Comparison of ENCODE assay signal across 13 cellular contexts in genomic region chr17:80218391-80218790, GRCh38. TPM values are rescaled to one million over a fixed set of nuclear protein-coding genes. Genes with fewer than 3 reads are reported as not detected.
A peak's percentile ranks its signal among the peaks of the same experiment; 100 is the strongest.
DNase-seq lines count a peak whose midpoint lies in the region; ATAC-seq, FAIRE-seq and TF ChIP-seq lines count a peak whose summit lies in the region.
"Had no signal": no experiment of that assay in that cellular context is flagged by ENCODE, and none has a peak within 500 bp of the region (broad histone marks: within the 10 kb centered on the region; RNA-seq: fewer than 3 reads in every experiment).

No MANE protein-coding gene starts in this region.

- peaks cover 3 to 11% of the 10 kb centered on the region in 2 donors for H3K4me1 ChIP-seq in kidney (ENCODE audit: control insufficient read depth in 1 of 2, insufficient read depth in 1 of 2, low read depth in 1 of 2, low read length in 2 of 2)

- no peak for FAIRE-seq in kidney (lab: Jason Lieb, UNC)
- FAIRE-seq: GM12878 had no signal

- H3K27me3 Mint-ChIP-seq in activated naive CD4-positive, alpha-beta T cell treated with anti-CD3 and anti-CD28 coated beads, Interleukin-2, amount 10 ng/mL, durations not matched to agents 7 days and 5 days, result peaks cover 19% of the 10 kb centered on the region
- no peaks in the 10 kb centered on the region for H3K27me3 Mint-ChIP-seq in effector memory CD8-positive, alpha-beta T cell
- H3K27me3 Mint-ChIP-seq in stimulated activated naive B cell treated with anti-CD40 and anti-IgM and Interleukin-4, amounts not matched to agents 10 μg/mL and 1 μg/mL and 100 μg/mL, for 72 hours, result no peaks in the 10 kb centered on the region

- TF ChIP-seq CTCF in RWPE1 (conservative IDR thresholded peaks at IDR 0.05; ENCODE audit: low read depth), result no peak
- no peak for TF ChIP-seq CTCF in kidney (IDR thresholded peaks at IDR 0.05; ENCODE audit: borderline replicate concordance, extremely low read depth, insufficient read depth)

- no peak overlapping the region for H3K4me3 ChIP-seq in kidney (ENCODE audit: low read length in 2 of 2)

- ATAC-seq in effector memory CD8-positive, alpha-beta T cell (replicated peaks), result no peak
- no peak for ATAC-seq in stimulated activated naive B cell treated with anti-CD40 and anti-IgM and Interleukin-4, amounts not matched to agents 10 μg/mL and 1 μg/mL and 100 μg/mL, for 72 hours (replicated peaks)
- ATAC-seq in GM18868 (IDR thresholded peaks at IDR 0.05; ENCODE audit: unreplicated experiment), result no peak

- peaks cover 3 to 7% of the 10 kb centered on the region in 2 donors for H3K36me3 ChIP-seq in kidney (ENCODE audit: control insufficient read depth in 1 of 2, insufficient read depth in 2 of 2, low read length in 2 of 2)
- H3K36me3 ChIP-seq: transverse colon had no signal

- H3K27ac ChIP-seq in RWPE1 (peak overlapping the region; percentile 70), kidney (ENCODE audit: low read depth in 2 of 2, low read length in 2 of 2) (no peak overlapping the region)

- no peaks in the 10 kb centered on the region for H3K9me3 Mint-ChIP-seq in activated naive CD4-positive, alpha-beta T cell treated with anti-CD3 and anti-CD28 coated beads, Interleukin-2, amount 10 ng/mL, durations not matched to agents 7 days and 5 days
- no peaks in the 10 kb centered on the region for H3K9me3 Mint-ChIP-seq in effector memory CD8-positive, alpha-beta T cell
- no peaks in the 10 kb centered on the region for H3K9me3 Mint-ChIP-seq in stimulated activated naive B cell treated with anti-CD40 and anti-IgM and Interleukin-4, amounts not matched to agents 10 μg/mL and 1 μg/mL and 100 μg/mL, for 72 hours

- intact Hi-C loops in kidney (cut with DNase I), result no loop called here

- no peaks in the 10 kb centered on the region for H3K9me3 ChIP-seq in kidney (ENCODE audit: control insufficient read depth in 1 of 2, low read length in 2 of 2)
- H3K9me3 ChIP-seq: transverse colon had no signal

- peak overlapping the region; percentile 91 for H3K27ac Mint-ChIP-seq in activated naive CD4-positive, alpha-beta T cell treated with anti-CD3 and anti-CD28 coated beads, Interleukin-2, amount 10 ng/mL, durations not matched to agents 7 days and 5 days
- H3K27ac Mint-ChIP-seq in effector memory CD8-positive, alpha-beta T cell, result peak overlapping the region in 1 of 2 donors; percentile 94
- no peak overlapping the region for H3K27ac Mint-ChIP-seq in stimulated activated naive B cell treated with anti-CD40 and anti-IgM and Interleukin-4, amounts not matched to agents 10 μg/mL and 1 μg/mL and 100 μg/mL, for 72 hours

- peak overlapping the region; percentile 89 for H3K4me3 Mint-ChIP-seq in activated naive CD4-positive, alpha-beta T cell treated with anti-CD3 and anti-CD28 coated beads, Interleukin-2, amount 10 ng/mL, durations not matched to agents 7 days and 5 days
- H3K4me3 Mint-ChIP-seq in effector memory CD8-positive, alpha-beta T cell, result peak overlapping the region; percentile 84 to 95
- peak overlapping the region; percentile 96 to 99 for H3K4me3 Mint-ChIP-seq in stimulated activated naive B cell treated with anti-CD40 and anti-IgM and Interleukin-4, amounts not matched to agents 10 μg/mL and 1 μg/mL and 100 μg/mL, for 72 hours

- POLR2A ChIA-PET in RWPE1 (lab: Yijun Ruan, JAX; ENCODE audit: low non-redundant PET), result no interaction called here

- peaks cover 14% of the 10 kb centered on the region for H3K36me3 Mint-ChIP-seq in activated naive CD4-positive, alpha-beta T cell treated with anti-CD3 and anti-CD28 coated beads, Interleukin-2, amount 10 ng/mL, durations not matched to agents 7 days and 5 days
- H3K36me3 Mint-ChIP-seq in effector memory CD8-positive, alpha-beta T cell (ENCODE audit: insufficient read depth), result peaks cover 30% of the 10 kb centered on the region
- H3K36me3 Mint-ChIP-seq in stimulated activated naive B cell treated with anti-CD40 and anti-IgM and Interleukin-4, amounts not matched to agents 10 μg/mL and 1 μg/mL and 100 μg/mL, for 72 hours, result peaks cover 39 to 42% of the 10 kb centered on the region in 2 donors

- DNase-seq in activated naive CD4-positive, alpha-beta T cell treated with anti-CD3 and anti-CD28 coated beads, Interleukin-2, amount 10 ng/mL, durations not matched to agents 7 days and 5 days, result no peak
- DNase-seq in activated naive CD4-positive, alpha-beta T cell treated with Interleukin-2 at 50 U/mL for 16 hours, result no peak
- DNase-seq in RWPE1 (ENCODE audit: low spot score) (no peak), kidney (no peak)
- no peak for DNase-seq in effector memory CD8-positive, alpha-beta T cell
- no peak for DNase-seq in stimulated activated naive B cell treated with anti-CD40 and anti-IgM and Interleukin-4, amounts not matched to agents 10 μg/mL and 1 μg/mL and 100 μg/mL, for 72 hours
- DNase-seq in stimulated activated CD4-positive, alpha-beta T cell treated with anti-CD3 and anti-CD28 coated beads, Interleukin-15, amount 100 ng/mL, for 24 hours, result no peak
- DNase-seq: dermis blood vessel endothelial cell, NCI-H1048, transverse colon had no signal

- CTCF ChIA-PET in activated naive CD4-positive, alpha-beta T cell treated with anti-CD3 and anti-CD28 coated beads, Interleukin-2, amount 10 ng/mL, durations not matched to agents 7 days and 5 days (lab: Charles Lee), result interaction anchor here (1.2 kb wide), 1 partner anchor 33 kb away, joined by 3 read pairs; no protein-coding TSS in a partner anchor
- CTCF ChIA-PET in RWPE1 (lab: Yijun Ruan, JAX), result no interaction called here

- H3K9ac ChIP-seq in kidney (ENCODE audit: low read length in 2 of 2), result no peak overlapping the region

- peaks cover 22% of the 10 kb centered on the region for H3K4me1 Mint-ChIP-seq in activated naive CD4-positive, alpha-beta T cell treated with anti-CD3 and anti-CD28 coated beads, Interleukin-2, amount 10 ng/mL, durations not matched to agents 7 days and 5 days
- H3K4me1 Mint-ChIP-seq in effector memory CD8-positive, alpha-beta T cell (ENCODE audit: low read depth in 2 of 2), result peaks cover 18 to 28% of the 10 kb centered on the region in 2 donors
- peaks cover 23 to 33% of the 10 kb centered on the region in 2 donors for H3K4me1 Mint-ChIP-seq in stimulated activated naive B cell treated with anti-CD40 and anti-IgM and Interleukin-4, amounts not matched to agents 10 μg/mL and 1 μg/mL and 100 μg/mL, for 72 hours

RNA-seq across cellular contexts. Expression of gene SGSH, which starts 1.7 kb away (rescaled TPM):
- total RNA-seq in kidney, result 63.2 TPM
- 25.9 TPM for polyA plus RNA-seq in kidney (ENCODE audit: insufficient read depth, low read depth, low replicate concordance)

RNA-seq across cellular contexts. Expression of gene SLC26A11, which starts 1.8 kb away (rescaled TPM):
- total RNA-seq in kidney, result 24.5 TPM
- polyA plus RNA-seq in kidney (ENCODE audit: insufficient read depth, low read depth, low replicate concordance), result 11.3 TPM

RNA-seq across cellular contexts. Expression of gene RNF213, which starts 42.3 kb away (rescaled TPM):
- total RNA-seq in kidney, result 276 TPM
- polyA plus RNA-seq in kidney (ENCODE audit: insufficient read depth, low read depth, low replicate concordance), result 43.4 TPM

RNA-seq across cellular contexts. Expression of gene CARD14, which starts 48.6 kb away (rescaled TPM):
- total RNA-seq in kidney, result 1.7 TPM
- polyA plus RNA-seq in kidney (ENCODE audit: insufficient read depth, low read depth, low replicate concordance), result 0.17 TPM
- total RNA-seq: GM12878 had no signal
- polyA plus RNA-seq: fibroblast of lung had no signal
